8 cellular contexts compared by ENCODE assay signal in genomic region chrX:95076449-95076848, GRCh38.
DNase-seq lines count a peak whose midpoint lies in the region; ATAC-seq and TF ChIP-seq lines count a peak whose summit lies in the region.

No MANE protein-coding gene starts in this region.

- no peak overlapping the region for H3K9ac ChIP-seq in neural progenitor cell

- H3K27me3 Mint-ChIP-seq in neural progenitor cell (ENCODE audit: insufficient read depth, low read depth) = no peaks in the 10 kb centered on the region

- no peak overlapping the region for H3K4me3 ChIP-seq in neural progenitor cell

- no peaks in the 10 kb centered on the region for H3K36me3 ChIP-seq in neural progenitor cell

- no peaks in the 10 kb centered on the region for H3K4me1 ChIP-seq in neural progenitor cell

- H4K20me1 ChIP-seq in neural progenitor cell (ENCODE audit: low read depth) = no peaks in the 10 kb centered on the region

- no peaks in the 10 kb centered on the region for H3K27me3 ChIP-seq in neural progenitor cell

- H3K27ac Mint-ChIP-seq in neural progenitor cell = no peak overlapping the region

- no peak overlapping the region for H2AFZ ChIP-seq in neural progenitor cell (replicated peaks)

- no peak for ATAC-seq in HG03354 (IDR thresholded peaks at IDR 0.05; ENCODE audit: poor library complexity, severe bottlenecking, unreplicated experiment)

- no peaks in the 10 kb centered on the region for H3F3A ChIP-seq in neural progenitor cell (ENCODE audit: low read depth)

- H3K36me3 Mint-ChIP-seq in neural progenitor cell = no peaks in the 10 kb centered on the region

- H3K4me1 Mint-ChIP-seq in neural progenitor cell = no peaks in the 10 kb centered on the region

- no peak overlapping the region for H3K27ac ChIP-seq in neural progenitor cell

- H3K9me3 Mint-ChIP-seq in neural progenitor cell = no peaks in the 10 kb centered on the region

- no peak overlapping the region for H3K4me3 Mint-ChIP-seq in neural progenitor cell

- no peaks in the 10 kb centered on the region for H3K9me3 ChIP-seq in neural progenitor cell (ENCODE audit: low read depth)

- peak; percentile 85 for TF ChIP-seq CTCF in neural progenitor cell (IDR thresholded peaks at IDR 0.05)

- DNase-seq in NCI-H510A treated with DMSO at 0.1 percent for 48 hours (lab: John Stamatoyannopoulos, UW) (peak; percentile 10), NCI-H510A (lab: John Stamatoyannopoulos, UW) (no peak), MV-4-11 (lab: John Stamatoyannopoulos, UW) (peak; percentile 3), amniotic epithelial cell (ENCODE audit: low read depth) (peak; percentile 50), neural progenitor cell (ENCODE audit: low spot score) (peak; percentile 67), putamen (ENCODE audit: low spot score) (no peak)
- DNase-seq in stimulated activated naive CD4-positive, alpha-beta T cell treated with Interleukin-2 at 50 U/mL for 16 hours (lab: John Stamatoyannopoulos, UW) = no peak

- no peaks in the 10 kb centered on the region for H3K79me2 ChIP-seq in neural progenitor cell (ENCODE audit: low read depth)

- no peak overlapping the region for H3K4me2 ChIP-seq in neural progenitor cell

Comparison
In these comparisons a context has a peak if more than half of its experiments do, and no peak if none do; other contexts are left out.
1. DNase-seq: peak in NCI-H510A treated with DMSO at 0.1 percent for 48 hours (single experiment), MV-4-11 (single experiment), amniotic epithelial cell (single experiment) and neural progenitor cell (single experiment); none in NCI-H510A (single experiment), stimulated activated naive CD4-positive, alpha-beta T cell treated with Interleukin-2 at 50 U/mL for 16 hours (single experiment) and putamen (single experiment).